ENCODE assay signal across 25 cellular contexts in genomic region chr3:34780973-34781372, GRCh38.
DNase-seq lines count a peak whose midpoint lies in the region; ATAC-seq, FAIRE-seq and TF ChIP-seq lines count a peak whose summit lies in the region.
"Had no signal": no experiment of that assay in that cellular context is flagged by ENCODE, and none has a peak within 500 bp of the region (broad histone marks: within the 10 kb centered on the region; RNA-seq: fewer than 3 reads in every experiment).

No MANE protein-coding gene starts in this region.

- H3T11ph ChIP-seq in H9 (ENCODE audit: low read length) = no peak overlapping the region

- H4K20me1 ChIP-seq in H9 (ENCODE audit: control insufficient read depth, insufficient read depth, insufficient read length) = no peaks in the 10 kb centered on the region
- H4K20me1 ChIP-seq: BLaER1 treated with 17β-estradiol and CSF1 and Interleukin-3, amounts not matched to agents 10 nM and 100 nM had no signal

- no peak overlapping the region for H2BK12ac ChIP-seq in H9 (ENCODE audit: insufficient read length, low read depth, low read length)

- no peaks in the 10 kb centered on the region for H3K27me3 Mint-ChIP-seq in H9 (ENCODE audit: low read depth)
- H3K27me3 Mint-ChIP-seq in osteocyte (ENCODE audit: unreplicated experiment) = peaks cover 5% of the 10 kb centered on the region
- H3K27me3 Mint-ChIP-seq in T-cell = no peaks in the 10 kb centered on the region
- H3K27me3 Mint-ChIP-seq in activated CD4-positive, alpha-beta T cell treated with anti-CD3 and anti-CD28 coated beads, Interleukin-2, amount 10 ng/mL, durations not matched to agents 7 days and 5 days = no peaks in the 10 kb centered on the region
- H3K27me3 Mint-ChIP-seq: CD4-positive, alpha-beta memory T cell had no signal

- no peak for ATAC-seq in T-cell (replicated peaks in 1 of 4)
- ATAC-seq: HCT116, HepG2, K562, Panc1 had no signal

- no peak overlapping the region for H3K4me3 ChIP-seq in ascending aorta
- H3K4me3 ChIP-seq in fibroblast of the aortic adventitia (ENCODE audit: low read depth, low read length) = no peak overlapping the region
- H3K4me3 ChIP-seq: BLaER1 treated with 17β-estradiol and CSF1 and Interleukin-3, amounts not matched to agents 10 nM and 100 nM; GM23248; K562 had no signal

- H3K4ac ChIP-seq in H9 (ENCODE audit: low read depth, low read length) = no peak overlapping the region

- no peak overlapping the region for H3K18ac ChIP-seq in H9 (ENCODE audit: insufficient read length, low read depth, low read length)

- H3K4me2 ChIP-seq in H9 (ENCODE audit: insufficient read depth, insufficient read length, low read length) = no peak overlapping the region
- H3K4me2 ChIP-seq: SK-N-SH had no signal

- CTCF ChIA-PET in T-cell (lab: Charles Lee) = no interaction called here
- CTCF ChIA-PET in activated CD4-positive, alpha-beta T cell treated with anti-CD3 and anti-CD28 coated beads, Interleukin-2, amount 10 ng/mL, durations not matched to agents 7 days and 5 days (lab: Charles Lee) = no interaction called here

- H3K27ac ChIP-seq in H9 (ENCODE audit: insufficient read length, low read depth, low read length) (no peak overlapping the region), ascending aorta (peak overlapping the region; percentile 4 to 33)
- H3K27ac ChIP-seq: BLaER1 treated with 17β-estradiol and CSF1 and Interleukin-3, amounts not matched to agents 10 nM and 100 nM; GM23248; HL-60 had no signal

- no peak overlapping the region for H3K56ac ChIP-seq in H9 (ENCODE audit: insufficient read length, low read depth, low read length)

- DNase-seq in H9 (no peak), ascending aorta (ENCODE audit: low spot score in 2 of 2) (no peak), fibroblast of the aortic adventitia (ENCODE audit: low read depth) (peak; percentile 20), osteocyte (ENCODE audit: extremely low spot score, unreplicated experiment) (no peak), T-cell (no peak), GM12892 (ENCODE audit: insufficient read length) (no peak)
- no peak for DNase-seq in activated CD4-positive, alpha-beta T cell treated with anti-CD3 and anti-CD28 coated beads for 4 hours
- DNase-seq in activated CD4-positive, alpha-beta T cell treated with anti-CD3 and anti-CD28 coated beads, Interleukin-2, amount 10 ng/mL, durations not matched to agents 7 days and 5 days = no peak
- DNase-seq: ACHN; CD4-positive, alpha-beta memory T cell; GM23248; MM.1S; NCI-H1092; NCI-H1436 treated with DMSO at 0.1 percent for 48 hours; NCI-H1930; NCI-H2227 treated with DMSO at 0.1 percent for 48 hours; NCI-H510A; SIG-M5; SK-N-SH had no signal

- POLR2A ChIA-PET in T-cell (lab: Charles Lee) = no interaction called here
- POLR2A ChIA-PET in activated CD4-positive, alpha-beta T cell treated with anti-CD3 and anti-CD28 coated beads, Interleukin-2, amount 10 ng/mL, durations not matched to agents 7 days and 5 days (lab: Charles Lee) = no interaction called here

- no peaks in the 10 kb centered on the region for H3K36me3 ChIP-seq in ascending aorta
- H3K36me3 ChIP-seq: BLaER1 treated with 17β-estradiol and CSF1 and Interleukin-3, amounts not matched to agents 10 nM and 100 nM had no signal

- no peaks in the 10 kb centered on the region for H3K23me2 ChIP-seq in H9 (ENCODE audit: insufficient read length, low read depth, low read length, poor library complexity, severe bottlenecking)

- no peak for TF ChIP-seq CTCF in H9 (conservative IDR thresholded peaks at IDR 0.05)
- no peak for TF ChIP-seq CTCF in ascending aorta (IDR thresholded peaks at IDR 0.05)
- TF ChIP-seq CTCF in fibroblast of the aortic adventitia (IDR thresholded peaks at IDR 0.05; ENCODE audit: insufficient read depth, low read length) = no peak
- no peak for TF ChIP-seq CTCF in osteocyte (IDR thresholded peaks at IDR 0.05)

- H3K27ac Mint-ChIP-seq in H9 = peak overlapping the region; percentile 0 to 34 (median 5); a peak in 4 of 7 replicates
- H3K27ac Mint-ChIP-seq in osteocyte (ENCODE audit: unreplicated experiment) = peak overlapping the region; percentile 13
- H3K27ac Mint-ChIP-seq in T-cell = no peak overlapping the region
- no peak overlapping the region for H3K27ac Mint-ChIP-seq in activated CD4-positive, alpha-beta T cell treated with anti-CD3 and anti-CD28 coated beads, Interleukin-2, amount 10 ng/mL, durations not matched to agents 7 days and 5 days
- H3K27ac Mint-ChIP-seq: CD4-positive, alpha-beta memory T cell had no signal

- H3K4me1 ChIP-seq in H9 (ENCODE audit: insufficient read depth, low read length) (no peaks in the 10 kb centered on the region), ascending aorta (peaks cover 0 to 35% of the 10 kb centered on the region in 2 donors)

- no peaks in the 10 kb centered on the region for H3K27me3 ChIP-seq in H9 (ENCODE audit: insufficient read depth, low read length)
- no peaks in the 10 kb centered on the region for H3K27me3 ChIP-seq in ascending aorta
- H3K27me3 ChIP-seq: BLaER1 treated with 17β-estradiol and CSF1 and Interleukin-3, amounts not matched to agents 10 nM and 100 nM had no signal

- FAIRE-seq in GM12892 (lab: Jason Lieb, UNC) = no peak
- FAIRE-seq: HepG2, K562 had no signal

- H2BK15ac ChIP-seq in H9 (ENCODE audit: low read depth, low read length) = no peak overlapping the region

- WGBS in H9 (ENCODE audit: extremely low coverage, insufficient read length, low lambda C conversion rate) = no CpG with 5 or more reads among the region's 4 CpGs

- H3K9me3 ChIP-seq in H9 (ENCODE audit: control insufficient read depth, low read depth, low read length) = no peaks in the 10 kb centered on the region
- no peaks in the 10 kb centered on the region for H3K9me3 ChIP-seq in ascending aorta
- H3K9me3 ChIP-seq: BLaER1 treated with 17β-estradiol and CSF1 and Interleukin-3, amounts not matched to agents 10 nM and 100 nM; SK-N-SH had no signal

- H3K9me3 Mint-ChIP-seq in H9 (no peaks in the 10 kb centered on the region), osteocyte (ENCODE audit: unreplicated experiment) (no peaks in the 10 kb centered on the region), T-cell (peaks cover 0 to 3% (median 0%) of the 10 kb centered on the region in 3 donors)
- H3K9me3 Mint-ChIP-seq in activated CD4-positive, alpha-beta T cell treated with anti-CD3 and anti-CD28 coated beads, Interleukin-2, amount 10 ng/mL, durations not matched to agents 7 days and 5 days = no peaks in the 10 kb centered on the region

- no peak overlapping the region for H4K8ac ChIP-seq in H9 (replicated peaks; ENCODE audit: insufficient read length, low read depth, low read length)

- H3K4me3 Mint-ChIP-seq in H9 (no peak overlapping the region), osteocyte (ENCODE audit: unreplicated experiment) (no peak overlapping the region), T-cell (no peak overlapping the region)
- H3K4me3 Mint-ChIP-seq in activated CD4-positive, alpha-beta T cell treated with anti-CD3 and anti-CD28 coated beads, Interleukin-2, amount 10 ng/mL, durations not matched to agents 7 days and 5 days = no peak overlapping the region
- H3K4me3 Mint-ChIP-seq: CD4-positive, alpha-beta memory T cell had no signal

- no peak overlapping the region for H2BK20ac ChIP-seq in H9 (ENCODE audit: low read depth, low read length, poor library complexity, severe bottlenecking)

- H3K23ac ChIP-seq in H9 (ENCODE audit: insufficient read length, low read depth, low read length) = no peak overlapping the region

- TF ChIP-seq POLR2A in GM12892 (IDR thresholded peaks at IDR 0.05; ENCODE audit: low read depth, low read length) = no peak

- H2AFZ ChIP-seq in H9 (ENCODE audit: low read length) = no peak overlapping the region
- H2AFZ ChIP-seq: GM23248 had no signal

- H2BK5ac ChIP-seq in H9 (ENCODE audit: insufficient read length, low read length) = no peak overlapping the region

- intact Hi-C loops in ascending aorta (cut with DNase I) = no loop called here

- H3K14ac ChIP-seq in H9 (ENCODE audit: insufficient read depth, low read length) = no peak overlapping the region

- no peak overlapping the region for H3K9ac ChIP-seq in H9 (ENCODE audit: extremely low read depth, insufficient read length, low read length)
- H3K9ac ChIP-seq: BLaER1 treated with 17β-estradiol and CSF1 and Interleukin-3, amounts not matched to agents 10 nM and 100 nM; GM23248; SK-N-SH had no signal

- H3K36me3 Mint-ChIP-seq in H9 (ENCODE audit: insufficient read depth in 1 of 3, low read depth in 3 of 3) = no peaks in the 10 kb centered on the region; a peak in 1 of 7 replicates
- H3K36me3 Mint-ChIP-seq in osteocyte (ENCODE audit: unreplicated experiment) = no peaks in the 10 kb centered on the region
- H3K36me3 Mint-ChIP-seq in T-cell = no peaks in the 10 kb centered on the region
- H3K36me3 Mint-ChIP-seq in activated CD4-positive, alpha-beta T cell treated with anti-CD3 and anti-CD28 coated beads, Interleukin-2, amount 10 ng/mL, durations not matched to agents 7 days and 5 days (ENCODE audit: low read depth) = no peaks in the 10 kb centered on the region
- H3K36me3 Mint-ChIP-seq: CD4-positive, alpha-beta memory T cell had no signal

- no peak overlapping the region for H4K5ac ChIP-seq in H9 (ENCODE audit: insufficient read length, low read depth, low read length)

- H2BK120ac ChIP-seq in H9 (ENCODE audit: low read depth, low read length, poor library complexity, severe bottlenecking) = no peak overlapping the region

- peaks cover 5 to 6% of the 10 kb centered on the region in 2 experiments for H3K4me1 Mint-ChIP-seq in H9
- peaks cover 27% of the 10 kb centered on the region for H3K4me1 Mint-ChIP-seq in osteocyte (ENCODE audit: unreplicated experiment)
- no peaks in the 10 kb centered on the region for H3K4me1 Mint-ChIP-seq in T-cell
- no peaks in the 10 kb centered on the region for H3K4me1 Mint-ChIP-seq in activated CD4-positive, alpha-beta T cell treated with anti-CD3 and anti-CD28 coated beads, Interleukin-2, amount 10 ng/mL, durations not matched to agents 7 days and 5 days
- H3K4me1 Mint-ChIP-seq: CD4-positive, alpha-beta memory T cell had no signal

- no peaks in the 10 kb centered on the region for H3K79me1 ChIP-seq in H9 (ENCODE audit: insufficient read depth, low read depth, low read length, poor library complexity, severe bottlenecking)

- no peak overlapping the region for H4K91ac ChIP-seq in H9 (ENCODE audit: insufficient read length, low read depth, low read length)

- no peak overlapping the region for H2AK5ac ChIP-seq in H9 (ENCODE audit: insufficient read length, low read length)

- no peaks in the 10 kb centered on the region for H3K79me2 ChIP-seq in H9 (ENCODE audit: insufficient read depth, low read length)

Comparison
In these comparisons a context has a peak if more than half of its experiments do, and no peak if none do; other contexts are left out.
1. H3K27ac Mint-ChIP-seq: peak in H9 (3 of 3) and osteocyte (single experiment); none in T-cell (0 of 2) and activated CD4-positive, alpha-beta T cell treated with anti-CD3 and anti-CD28 coated beads, Interleukin-2, amount 10 ng/mL, durations not matched to agents 7 days and 5 days (single experiment).